ENCODE assay signal across 1 cellular context in genomic region chr12:44446181-44446580, GRCh38.
TF ChIP-seq lines count a peak whose summit lies in the region.

No MANE protein-coding gene starts in this region.

TF ChIP-seq in GM23338, 12 proteins besides CTCF, POLR2A, EP300 and RAD21 (continued from another document):
- TF ChIP-seq ZNF462 (CRISPR knock-in tag; IDR thresholded peaks at IDR 0.05) (no peak), ZNF331 (CRISPR knock-in tag; IDR thresholded peaks at IDR 0.05; ENCODE audit: low read depth) (no peak)
